Comparison of ENCODE assay signal across 1 cellular context in the genomic region with DNA sequence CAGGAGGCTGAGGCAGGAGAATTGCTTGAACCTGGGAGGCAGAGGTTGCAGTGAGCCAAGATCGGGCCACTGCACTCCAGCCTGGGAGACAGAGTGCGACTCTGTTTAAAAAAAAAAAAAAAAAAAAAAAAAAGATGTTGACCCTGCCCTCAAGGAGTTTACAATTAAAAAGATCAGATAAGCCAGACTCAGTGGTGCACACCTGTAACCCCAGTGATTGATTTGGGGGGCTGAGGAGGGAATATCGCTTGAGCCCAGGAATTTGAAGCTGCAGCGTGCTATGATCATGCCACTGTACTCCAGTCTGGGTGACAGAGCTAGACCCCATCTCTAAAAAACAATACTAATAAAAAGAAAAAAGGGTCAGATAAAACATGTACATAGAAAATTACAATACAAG.
TF ChIP-seq lines count a peak whose summit lies in the region.

No MANE protein-coding gene starts in this region.

TF ChIP-seq in A549, 52 proteins besides CTCF, POLR2A, EP300 and RAD21 (continued from another document):
- TF ChIP-seq TFCP2L1 (CRISPR knock-in tag; IDR thresholded peaks at IDR 0.05), result no peak
- no peak for TF ChIP-seq RCOR1 (IDR thresholded peaks at IDR 0.05; ENCODE audit: low read depth, low read length)
- TF ChIP-seq CBX2 (IDR thresholded peaks at IDR 0.05; ENCODE audit: borderline replicate concordance, low read depth), result no peak
- no peak for TF ChIP-seq NFE2L2 (conservative IDR thresholded peaks at IDR 0.05; ENCODE audit: low read length)
- TF ChIP-seq HMGXB4 (CRISPR knock-in tag; IDR thresholded peaks at IDR 0.05; ENCODE audit: borderline replicate concordance), result no peak
- TF ChIP-seq ZSCAN20 (CRISPR knock-in tag; IDR thresholded peaks at IDR 0.05), result no peak
- TF ChIP-seq, protein P1, sequence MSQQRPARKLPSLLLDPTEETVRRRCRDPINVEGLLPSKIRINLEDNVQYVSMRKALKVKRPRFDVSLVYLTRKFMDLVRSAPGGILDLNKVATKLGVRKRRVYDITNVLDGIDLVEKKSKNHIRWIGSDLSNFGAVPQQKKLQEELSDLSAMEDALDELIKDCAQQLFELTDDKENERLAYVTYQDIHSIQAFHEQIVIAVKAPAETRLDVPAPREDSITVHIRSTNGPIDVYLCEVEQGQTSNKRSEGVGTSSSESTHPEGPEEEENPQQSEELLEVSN (IDR thresholded peaks at IDR 0.05; ENCODE audit: borderline replicate concordance, low read depth), result no peak
- TF ChIP-seq BHLHE40 (IDR thresholded peaks at IDR 0.05; ENCODE audit: low read depth, low read length), result no peak
- TF ChIP-seq FOSL2 (IDR thresholded peaks at IDR 0.05), result no peak
- TF ChIP-seq FOSL2 (CRISPR knock-in tag; IDR thresholded peaks at IDR 0.05), result no peak
- TF ChIP-seq EHMT2 (IDR thresholded peaks at IDR 0.05; ENCODE audit: low read depth), result no peak
